In the genomic region with DNA sequence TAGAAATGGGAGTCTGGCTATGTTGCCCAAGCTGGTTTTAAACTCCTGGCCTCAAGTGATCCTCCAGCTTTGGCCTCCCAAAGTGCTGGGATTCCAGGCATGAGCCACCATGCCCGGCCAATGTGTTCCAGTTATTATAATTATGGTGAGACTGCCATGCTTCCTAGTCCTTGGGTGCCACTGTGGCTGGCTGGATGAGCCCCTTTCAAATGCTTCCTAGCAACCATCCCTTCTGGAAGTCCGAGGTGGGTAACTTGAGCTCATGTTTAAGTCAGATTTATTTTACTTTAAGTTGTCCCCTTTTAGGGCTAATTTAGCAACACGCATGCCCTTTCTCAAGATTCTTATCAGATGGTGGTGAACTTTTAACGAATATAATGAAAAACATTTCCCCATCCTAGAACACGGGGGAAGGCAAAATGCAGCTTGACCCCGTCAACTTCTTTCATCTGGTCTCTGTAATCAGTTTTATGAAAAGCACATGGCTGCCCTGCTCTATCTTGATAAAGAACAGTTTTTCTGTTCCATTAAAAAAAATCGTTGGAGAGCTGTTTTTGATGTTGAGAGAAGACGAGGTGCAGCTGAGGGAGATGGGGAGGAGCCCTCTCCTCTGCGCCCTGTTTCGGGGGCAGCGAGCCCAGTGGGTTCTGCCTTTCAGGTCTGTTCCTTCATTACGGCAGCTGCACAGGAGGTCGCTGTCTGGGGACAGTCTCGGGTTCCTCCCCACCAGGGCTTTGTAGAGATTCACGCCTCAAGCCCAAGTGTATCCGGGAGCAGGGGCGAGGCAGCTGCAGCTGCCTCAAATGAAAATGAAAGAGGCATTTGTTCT, we compare ENCODE assay signal across 10 cellular contexts.
A peak's percentile ranks its signal among the peaks of the same experiment; 100 is the strongest.
DNase-seq lines count a peak whose midpoint lies in the region; ATAC-seq and TF ChIP-seq lines count a peak whose summit lies in the region.
"Had no signal": no experiment of that assay in that cellular context is flagged by ENCODE, and none has a peak within 500 bp of the region (broad histone marks: within the 10 kb centered on the region; RNA-seq: fewer than 3 reads in every experiment).

No MANE protein-coding gene starts in this region.

- peaks cover 0 to 9% (median 5%) of the 10 kb centered on the region in 5 donors for H3K9me3 Mint-ChIP-seq in CD8-positive, alpha-beta memory T cell
- H3K9me3 Mint-ChIP-seq in activated naive CD4-positive, alpha-beta T cell treated with anti-CD3 and anti-CD28 coated beads, Interleukin-2, amount 50 U/mL, for 24 hours, result peaks cover 8% of the 10 kb centered on the region
- H3K9me3 Mint-ChIP-seq in nephron, result peaks cover 12% of the 10 kb centered on the region

- no peak for TF ChIP-seq EP300 in suprapubic skin (IDR thresholded peaks at IDR 0.05)

- peaks cover 11% of the 10 kb centered on the region for H3K4me1 ChIP-seq in CD8-positive, alpha-beta memory T cell (ENCODE audit: insufficient read depth, low read length)
- H3K4me1 ChIP-seq in suprapubic skin, result no peaks in the 10 kb centered on the region

- H3K36me3 Mint-ChIP-seq in CD8-positive, alpha-beta memory T cell, result peaks cover 0 to 18% (median 0%) of the 10 kb centered on the region in 3 donors
- H3K36me3 Mint-ChIP-seq in activated naive CD4-positive, alpha-beta T cell treated with anti-CD3 and anti-CD28 coated beads, Interleukin-2, amount 50 U/mL, for 24 hours, result no peaks in the 10 kb centered on the region
- no peaks in the 10 kb centered on the region for H3K36me3 Mint-ChIP-seq in nephron (ENCODE audit: low read depth)

- no peak for TF ChIP-seq POLR2A in suprapubic skin (IDR thresholded peaks at IDR 0.05)

- H3K4me1 Mint-ChIP-seq in CD8-positive, alpha-beta memory T cell, result peaks cover 27 to 56% (median 27%) of the 10 kb centered on the region in 3 donors
- peaks cover 19% of the 10 kb centered on the region for H3K4me1 Mint-ChIP-seq in activated naive CD4-positive, alpha-beta T cell treated with anti-CD3 and anti-CD28 coated beads, Interleukin-2, amount 50 U/mL, for 24 hours
- H3K4me1 Mint-ChIP-seq in nephron, result peaks cover 17% of the 10 kb centered on the region

- peak overlapping the region; percentile 71 to 91 (median 81) for H3K4me3 Mint-ChIP-seq in CD8-positive, alpha-beta memory T cell
- peak overlapping the region; percentile 88 for H3K4me3 Mint-ChIP-seq in activated naive CD4-positive, alpha-beta T cell treated with anti-CD3 and anti-CD28 coated beads, Interleukin-2, amount 50 U/mL, for 24 hours
- peak overlapping the region in 2 of 3 experiments; percentile 16 to 55 for H3K4me3 Mint-ChIP-seq in nephron

- H3K9me3 ChIP-seq in CD8-positive, alpha-beta memory T cell (ENCODE audit: low read length), result no peaks in the 10 kb centered on the region
- H3K9me3 ChIP-seq in suprapubic skin, result no peaks in the 10 kb centered on the region

- no peak for TF ChIP-seq CTCF in nephron (IDR thresholded peaks at IDR 0.05; ENCODE audit: unreplicated experiment in 3 of 3)
- TF ChIP-seq CTCF in suprapubic skin (IDR thresholded peaks at IDR 0.05), result no peak

- no peaks in the 10 kb centered on the region for H3K27me3 ChIP-seq in CD8-positive, alpha-beta memory T cell (ENCODE audit: insufficient read depth, low read length, poor library complexity, severe bottlenecking)
- H3K27me3 ChIP-seq in suprapubic skin, result peaks cover 31% of the 10 kb centered on the region

- 52% methylated on average over 16 of the region's 17 CpGs for WGBS in suprapubic skin

- peak overlapping the region; percentile 27 for H3K27ac ChIP-seq in CD8-positive, alpha-beta memory T cell (ENCODE audit: low read depth, low read length)
- H3K27ac ChIP-seq in suprapubic skin, result no peak overlapping the region

- CTCF ChIA-PET in CD8-positive, alpha-beta memory T cell (lab: Charles Lee), result interaction anchor here (0.7 to 6.8 kb wide), 7 partner anchors 9 to 176 kb away, joined by 3 to 68 read pairs (median 6); no protein-coding TSS in a partner anchor

- peaks cover 0 to 2% of the 10 kb centered on the region in 2 donors for H3K27me3 Mint-ChIP-seq in CD8-positive, alpha-beta memory T cell
- no peaks in the 10 kb centered on the region for H3K27me3 Mint-ChIP-seq in activated naive CD4-positive, alpha-beta T cell treated with anti-CD3 and anti-CD28 coated beads, Interleukin-2, amount 50 U/mL, for 24 hours
- peaks cover 29% of the 10 kb centered on the region for H3K27me3 Mint-ChIP-seq in nephron (ENCODE audit: low read depth)

- peak overlapping the region; percentile 73 to 96 (median 94) for H3K27ac Mint-ChIP-seq in CD8-positive, alpha-beta memory T cell
- H3K27ac Mint-ChIP-seq in activated naive CD4-positive, alpha-beta T cell treated with anti-CD3 and anti-CD28 coated beads, Interleukin-2, amount 50 U/mL, for 24 hours, result peak overlapping the region; percentile 39
- peak overlapping the region; percentile 43 to 86 (median 52) for H3K27ac Mint-ChIP-seq in nephron

- POLR2A ChIA-PET in CD8-positive, alpha-beta memory T cell (lab: Charles Lee), result interaction anchor here (0.6 to 1.0 kb wide), 3 partner anchors 13 to 140 kb away, joined by 3 to 6 read pairs (median 3); no protein-coding TSS in a partner anchor

- H3K4me3 ChIP-seq in CD8-positive, alpha-beta memory T cell (ENCODE audit: low read length), result peak overlapping the region; percentile 59
- no peak overlapping the region for H3K4me3 ChIP-seq in suprapubic skin

- ATAC-seq in HG03108 (IDR thresholded peaks at IDR 0.05; ENCODE audit: unreplicated experiment) (no peak), GM21360 (IDR thresholded peaks at IDR 0.05; ENCODE audit: unreplicated experiment) (no peak)

- peak in 4 of 5 donors; percentile 7 to 54 (median 32) for DNase-seq in CD8-positive, alpha-beta memory T cell
- DNase-seq in T-helper 9 cell (peak; percentile 6), suprapubic skin (ENCODE audit: low spot score in 2 of 2) (no peak), cortex of kidney (lab: John Stamatoyannopoulos, UW) (no peak)
- DNase-seq: HCEC 1CT, NCI-H1694 treated with DMSO at 0.1 percent for 48 hours had no signal

- no peaks in the 10 kb centered on the region for H3K36me3 ChIP-seq in CD8-positive, alpha-beta memory T cell (ENCODE audit: insufficient read depth, low read length)
- no peaks in the 10 kb centered on the region for H3K36me3 ChIP-seq in suprapubic skin

Comparison
In these comparisons a context has a peak if more than half of its experiments do, and no peak if none do; other contexts are left out.
1. DNase-seq: peak in CD8-positive, alpha-beta memory T cell (4 of 5) and T-helper 9 cell (single experiment); none in suprapubic skin (0 of 2) and cortex of kidney (single experiment).
2. H3K27ac Mint-ChIP-seq: peak in every context shown above with its lines; median percentile 94 in CD8-positive, alpha-beta memory T cell; 52 in nephron; 39 in activated naive CD4-positive, alpha-beta T cell treated with anti-CD3 and anti-CD28 coated beads, Interleukin-2, amount 50 U/mL, for 24 hours.
3. H3K4me3 Mint-ChIP-seq: peak in every context shown above with its lines; median percentile 88 in activated naive CD4-positive, alpha-beta T cell treated with anti-CD3 and anti-CD28 coated beads, Interleukin-2, amount 50 U/mL, for 24 hours; 81 in CD8-positive, alpha-beta memory T cell; 36 in nephron.